In the genomic region with DNA sequence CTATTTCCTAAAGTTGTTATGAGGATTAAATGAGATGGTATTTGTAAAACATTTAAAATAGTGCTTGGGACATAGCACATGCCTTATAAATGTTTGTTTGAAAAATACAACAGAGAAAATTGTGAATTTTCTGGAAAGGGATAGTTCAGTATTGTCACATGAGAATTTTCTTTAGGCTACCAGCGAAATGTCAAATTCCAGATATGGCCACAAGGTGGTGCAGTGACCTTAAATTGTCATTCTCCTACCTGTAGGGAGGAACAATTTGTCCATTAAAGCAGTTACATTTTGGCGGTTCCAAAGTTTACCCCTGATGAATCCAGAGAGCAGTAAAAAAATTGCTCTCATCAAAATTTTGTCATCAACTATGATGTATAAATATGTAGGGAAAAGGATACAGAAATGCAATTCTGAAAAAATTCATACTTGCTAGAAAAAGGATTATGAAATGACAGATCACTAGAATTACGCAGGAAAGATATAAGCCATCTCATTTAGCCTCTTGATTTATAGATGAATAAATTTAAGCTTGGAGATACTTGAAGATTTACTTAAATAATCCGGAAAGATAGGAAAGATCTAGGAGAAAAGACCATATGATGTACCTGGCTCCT, we compare ENCODE assay signal across 9 cellular contexts. TPM values are rescaled to one million over a fixed set of nuclear protein-coding genes. Genes with fewer than 3 reads are reported as not detected.
DNase-seq lines count a peak whose midpoint lies in the region; ATAC-seq and TF ChIP-seq lines count a peak whose summit lies in the region.
"Had no signal": no experiment of that assay in that cellular context is flagged by ENCODE, and none has a peak within 500 bp of the region (broad histone marks: within the 10 kb centered on the region; RNA-seq: fewer than 3 reads in every experiment).

No MANE protein-coding gene starts in this region.

- no peak overlapping the region for H3K27ac Mint-ChIP-seq in activated T-cell treated with anti-CD3 and anti-CD28 coated beads, Interleukin-2, amount 50 U/mL, for 24 hours
- H3K27ac Mint-ChIP-seq: activated naive CD8-positive, alpha-beta T cell had no signal

- H3K9me3 ChIP-seq in thyroid gland: no peaks in the 10 kb centered on the region

- no peak overlapping the region for H3K4me3 ChIP-seq in HL-60 (replicated peaks; ENCODE audit: insufficient read depth, low read length)
- no peak overlapping the region for H3K4me3 ChIP-seq in fibroblast of pulmonary artery (replicated peaks; ENCODE audit: low read depth, low read length)
- no peak overlapping the region for H3K4me3 ChIP-seq in thyroid gland (replicated peaks in 1 of 3)

- no peaks in the 10 kb centered on the region for H3K4me1 Mint-ChIP-seq in activated T-cell treated with anti-CD3 and anti-CD28 coated beads, Interleukin-2, amount 50 U/mL, for 24 hours (ENCODE audit: low read depth)

- DNase-seq in DMS153 (lab: John Stamatoyannopoulos, UW) (peak; percentile 38), HL-60 (ENCODE audit: low read depth in 1 of 2, low spot score in 1 of 2) (peak; percentile 26 to 56), OCI-M1 (lab: John Stamatoyannopoulos, UW) (peak; percentile 84), fibroblast of pulmonary artery (ENCODE audit: low read depth) (peak; percentile 73), omental fat pad (ENCODE audit: low spot score) (peak; percentile 69), thyroid gland (peak; percentile 73)
- DNase-seq in activated T-cell treated with anti-CD3 and anti-CD28 coated beads, Interleukin-2, amount 50 U/mL, for 24 hours: peak; percentile 65

- TF ChIP-seq POLR2A in thyroid gland (IDR thresholded peaks at IDR 0.05): no peak

- H3K27me3 ChIP-seq in HL-60 (ENCODE audit: insufficient read depth, poor library complexity, severe bottlenecking) (no peaks in the 10 kb centered on the region), thyroid gland (no peaks in the 10 kb centered on the region)

- no peak overlapping the region for H3K4me3 Mint-ChIP-seq in activated T-cell treated with anti-CD3 and anti-CD28 coated beads, Interleukin-2, amount 50 U/mL, for 24 hours
- H3K4me3 Mint-ChIP-seq: activated naive CD8-positive, alpha-beta T cell had no signal

- H3K36me3 ChIP-seq in thyroid gland: no peaks in the 10 kb centered on the region

- no peak for ATAC-seq in omental fat pad (ENCODE audit: low FRiP score)
- no peak for ATAC-seq in GM19023 (IDR thresholded peaks at IDR 0.05; ENCODE audit: unreplicated experiment)

- intact Hi-C loops in thyroid gland (cut with DNase I): loop anchor here (2.0 kb wide), 1 partner anchor 133 kb away; no protein-coding TSS in a partner anchor

- 30 to 35% methylated on average over 4 of the region's 4 CpGs for WGBS in thyroid gland, 2 donors

- no peaks in the 10 kb centered on the region for H3K4me1 ChIP-seq in thyroid gland

- H3K27ac ChIP-seq in HL-60 (replicated peaks): no peak overlapping the region
- no peak overlapping the region for H3K27ac ChIP-seq in thyroid gland

- H3K9me3 Mint-ChIP-seq in activated T-cell treated with anti-CD3 and anti-CD28 coated beads, Interleukin-2, amount 50 U/mL, for 24 hours: peaks cover 13% of the 10 kb centered on the region

- TF ChIP-seq CTCF in HL-60 (IDR thresholded peaks at IDR 0.05; ENCODE audit: insufficient read depth, low read length): peak; percentile 62
- peak; percentile 67 for TF ChIP-seq CTCF in fibroblast of pulmonary artery (IDR thresholded peaks at IDR 0.05; ENCODE audit: low read length, missing control alignments)
- TF ChIP-seq CTCF in omental fat pad (IDR thresholded peaks at IDR 0.05): peak in 2 of 3 donors; percentile 74 to 80
- peak; percentile 64 to 87 (median 80) for TF ChIP-seq CTCF in thyroid gland (IDR thresholded peaks at IDR 0.05)

- no peaks in the 10 kb centered on the region for H3K36me3 Mint-ChIP-seq in activated T-cell treated with anti-CD3 and anti-CD28 coated beads, Interleukin-2, amount 50 U/mL, for 24 hours (ENCODE audit: low read depth)

- H3K27me3 Mint-ChIP-seq in activated T-cell treated with anti-CD3 and anti-CD28 coated beads, Interleukin-2, amount 50 U/mL, for 24 hours: peaks cover 22% of the 10 kb centered on the region

RNA-seq across cellular contexts. Expression of a gene that starts 50.2 kb away (rescaled TPM):
- total RNA-seq in omental fat pad (not detected), thyroid gland (not detected)
